Comparison of ENCODE assay signal across 14 cellular contexts in genomic region chr6:110979565-110980096, GRCh38.
"Had no signal": no experiment of that assay in that cellular context is flagged by ENCODE, and none has a peak within 500 bp of the region (broad histone marks: within the 10 kb centered on the region; RNA-seq: fewer than 3 reads in every experiment).

No MANE protein-coding gene starts in this region.

- ATAC-seq: heart left ventricle, left lobe of liver had no signal

- H3K27ac ChIP-seq: ascending aorta, cardiac muscle cell, heart left ventricle, neutrophil, tibial artery had no signal

- H3K4me3 ChIP-seq: ascending aorta, cardiac muscle cell, heart left ventricle, tibial artery had no signal

- H3K27me3 ChIP-seq: ascending aorta, cardiac muscle cell, heart left ventricle, neutrophil, tibial artery had no signal

- H3K9ac ChIP-seq: SK-N-SH had no signal

- H3K27me3 Mint-ChIP-seq: activated CD4-positive, alpha-beta T cell treated with anti-CD3 and anti-CD28 coated beads, Interleukin-2, amount 10 ng/mL, durations not matched to agents 7 days and 5 days; memory B cell had no signal

- H3K4me2 ChIP-seq: SK-N-SH had no signal

- H3K36me3 ChIP-seq: ascending aorta, cardiac muscle cell, heart left ventricle, neutrophil, tibial artery had no signal

- H3K9me3 Mint-ChIP-seq: activated CD4-positive, alpha-beta T cell treated with anti-CD3 and anti-CD28 coated beads, Interleukin-2, amount 10 ng/mL, durations not matched to agents 7 days and 5 days; memory B cell had no signal

- H3K9me3 ChIP-seq: ascending aorta, heart left ventricle, neutrophil, SK-N-SH, tibial artery had no signal

- DNase-seq: activated CD4-positive, alpha-beta T cell treated with anti-CD3 and anti-CD28 coated beads, Interleukin-2, amount 10 ng/mL, durations not matched to agents 7 days and 5 days; activated CD4-positive, CD25-positive, alpha-beta regulatory T cell; activated effector memory CD4-positive, alpha-beta T cell treated with anti-CD3 and anti-CD28 coated beads, Interleukin-2, amount 50 U/mL, for 16 hours; foreskin melanocyte; heart left ventricle; SK-N-SH; stimulated activated CD4-positive, alpha-beta T cell treated with anti-CD3 and anti-CD28 coated beads, Interleukin-15, amount 100 ng/mL, for 24 hours; stimulated activated CD4-positive, alpha-beta T cell treated with anti-CD3 and anti-CD28 coated beads, Interleukin-4, amount 100 ng/mL, for 4 hours; tibial artery had no signal
